ENCODE assay signal across 30 cellular contexts in the genomic region with DNA sequence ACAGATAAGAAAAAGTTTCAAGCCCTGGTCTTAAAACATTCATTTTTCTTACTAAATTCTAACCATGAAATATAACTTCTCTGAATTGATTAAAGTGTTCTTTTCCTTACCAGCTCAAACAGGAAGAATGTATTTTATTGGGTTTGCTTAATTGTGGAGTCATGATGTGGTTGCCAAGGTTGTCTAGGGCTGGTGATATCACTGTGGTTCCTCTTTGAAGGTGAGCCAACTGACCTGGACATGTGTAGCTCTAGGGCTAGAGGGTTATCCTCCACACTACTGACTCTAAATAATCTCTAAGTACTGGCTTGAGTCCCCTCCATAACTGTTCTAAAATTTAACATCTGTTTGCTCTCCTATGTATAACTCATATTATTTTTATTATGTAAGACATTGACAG.
"Had no signal": no experiment of that assay in that cellular context is flagged by ENCODE, and none has a peak within 500 bp of the region (broad histone marks: within the 10 kb centered on the region; RNA-seq: fewer than 3 reads in every experiment).

No MANE protein-coding gene starts in this region.

- H3K4me3 ChIP-seq: ascending aorta, cardiac muscle cell had no signal

- H3K27ac ChIP-seq: ascending aorta, cardiac muscle cell, WERI-Rb-1 had no signal

- DNase-seq: activated CD4-positive, alpha-beta memory T cell treated with anti-CD3 and anti-CD28 coated beads, Interleukin-2, amount 10 ng/mL, durations not matched to agents 7 days and 5 days; activated CD4-positive, alpha-beta T cell treated with anti-CD3 and anti-CD28 coated beads for 1 hour; activated CD4-positive, alpha-beta T cell treated with anti-CD3 and anti-CD28 coated beads for 36 hours; activated CD4-positive, alpha-beta T cell treated with anti-CD3 and anti-CD28 coated beads for 48 hours; activated CD4-positive, alpha-beta T cell treated with anti-CD3 and anti-CD28 coated beads, Interleukin-2, amount 10 ng/mL, durations not matched to agents 7 days and 5 days; activated CD4-positive, alpha-beta T cell treated with anti-CD3 and anti-CD28 coated beads, Interleukin-2, amount 50 U/mL, for 48 hours; activated CD4-positive, CD25-positive, alpha-beta regulatory T cell; activated CD8-positive, alpha-beta memory T cell treated with anti-CD3 and anti-CD28 coated beads for 24 hours; activated CD8-positive, alpha-beta memory T cell treated with anti-CD3 and anti-CD28 coated beads, Interleukin-2, amount 10 ng/mL, durations not matched to agents 7 days and 5 days; activated CD8-positive, alpha-beta memory T cell treated with anti-CD3 and anti-CD28 coated beads, Interleukin-2, amount 50 U/mL, for 48 hours; activated CD8-positive, alpha-beta T cell treated with anti-CD3 and anti-CD28 coated beads, Interleukin-2, amount 10 ng/mL, durations not matched to agents 7 days and 5 days; activated effector memory CD4-positive, alpha-beta T cell treated with Interleukin-2 at 50 U/mL for 16 hours; activated gamma-delta T cell; activated naive CD4-positive, alpha-beta T cell treated with anti-CD3 and anti-CD28 coated beads, Interleukin-2, amount 10 ng/mL, durations not matched to agents 7 days and 5 days; activated naive CD4-positive, alpha-beta T cell treated with Interleukin-2 at 50 U/mL for 16 hours; activated naive CD8-positive, alpha-beta T cell treated with anti-CD3 and anti-CD28 coated beads, Interleukin-2, amount 10 ng/mL, durations not matched to agents 7 days and 5 days; activated naive CD8-positive, alpha-beta T cell treated with anti-CD3 and anti-CD28 coated beads, Interleukin-2, amount 50 U/mL, for 24 hours; activated T-cell treated with anti-CD3 and anti-CD28 coated beads, Interleukin-2, amount 50 U/mL, for 24 hours; activated T-cell treated with anti-CD3 and anti-CD28 coated beads, Interleukin-2, amount 50 U/mL, for 48 hours; amygdala; anterior cingulate cortex; central memory CD4-positive, alpha-beta T cell; T-helper 1 cell; T-helper 2 cell; T-helper 9 cell; WERI-Rb-1 had no signal

- ATAC-seq: activated CD4-positive, alpha-beta T cell treated with anti-CD3 and anti-CD28 coated beads for 36 hours; activated CD4-positive, CD25-positive, alpha-beta regulatory T cell treated with anti-CD3 and anti-CD28 coated beads, Interleukin-2, amount 50 U/mL, for 24 hours; activated CD8-positive, alpha-beta memory T cell treated with anti-CD3 and anti-CD28 coated beads, Interleukin-2, amount 10 ng/mL, durations not matched to agents 7 days and 5 days; activated CD8-positive, alpha-beta T cell treated with anti-CD3 and anti-CD28 coated beads, Interleukin-2, amount 10 ng/mL, durations not matched to agents 7 days and 5 days; activated naive CD8-positive, alpha-beta T cell treated with anti-CD3 and anti-CD28 coated beads, Interleukin-2, amount 50 U/mL, for 24 hours; WTC11 had no signal
